ENCODE assay signal across 29 cellular contexts in the genomic region with DNA sequence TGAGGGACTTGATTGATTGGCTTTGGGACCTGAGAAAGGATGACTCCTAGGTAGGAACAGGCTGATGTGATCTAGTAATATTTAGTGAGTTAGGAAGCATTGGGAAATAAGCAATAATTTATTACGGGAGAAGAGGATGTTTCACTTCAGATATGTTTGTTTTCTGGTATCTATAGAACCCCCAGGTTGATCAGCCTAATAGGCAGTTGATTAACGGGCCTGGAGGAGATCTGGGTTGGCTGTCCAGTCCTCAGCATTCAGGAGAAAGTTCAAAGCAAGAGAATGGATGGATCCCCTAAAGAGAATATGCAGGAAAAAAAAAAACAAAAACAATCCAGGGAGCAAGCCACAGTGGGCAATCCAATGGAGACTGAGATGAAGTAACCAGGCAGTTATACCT.
"Had no signal": no experiment of that assay in that cellular context is flagged by ENCODE, and none has a peak within 500 bp of the region (broad histone marks: within the 10 kb centered on the region; RNA-seq: fewer than 3 reads in every experiment).

No MANE protein-coding gene starts in this region.

- H3K27ac ChIP-seq: colonic mucosa, coronary artery, dorsolateral prefrontal cortex, epithelial cell of prostate, esophagus muscularis mucosa, esophagus squamous epithelium, foreskin keratinocyte, gastrocnemius medialis, gastroesophageal sphincter, heart left ventricle, heart right ventricle had no signal

- H3K4me1 ChIP-seq: colonic mucosa, esophagus muscularis mucosa, esophagus squamous epithelium, foreskin keratinocyte, gastrocnemius medialis, gastroesophageal sphincter, heart left ventricle, heart right ventricle had no signal

- H3K36me3 ChIP-seq: colonic mucosa, esophagus muscularis mucosa, esophagus squamous epithelium, gastrocnemius medialis, gastroesophageal sphincter, heart left ventricle, heart right ventricle had no signal

- H3K27ac Mint-ChIP-seq: dendritic cell treated with granulocyte-macrophage colony-stimulating factor and Interleukin-4, amounts not matched to agents 40 ng/mL and 50 ng/mL, for 4 days; effector memory CD8-positive, alpha-beta T cell; endodermal cell had no signal

- H3K27me3 ChIP-seq: colonic mucosa, gastrocnemius medialis had no signal

- FAIRE-seq: colon, endometrium, endothelial cell of umbilical vein, frontal cortex had no signal

- H3K4me1 Mint-ChIP-seq: endodermal cell had no signal

- H3K9me3 Mint-ChIP-seq: dendritic cell treated with granulocyte-macrophage colony-stimulating factor and Interleukin-4, amounts not matched to agents 40 ng/mL and 50 ng/mL, for 4 days; effector memory CD8-positive, alpha-beta T cell; endodermal cell had no signal

- DNase-seq: colonic mucosa; cortex of kidney; dermis blood vessel endothelial cell; dorsolateral prefrontal cortex; effector CD4-positive, alpha-beta T cell; effector CD8-positive, alpha-beta T cell; effector memory CD4-positive, alpha-beta T cell; effector memory CD8-positive, alpha-beta T cell; endodermal cell; erythroblast; esophagus squamous epithelium; foreskin fibroblast; foreskin keratinocyte; foreskin melanocyte; gastrocnemius medialis; glutamatergic neuron; head of caudate nucleus; heart left ventricle; heart right ventricle had no signal

- H3K4me3 Mint-ChIP-seq: dendritic cell treated with granulocyte-macrophage colony-stimulating factor and Interleukin-4, amounts not matched to agents 40 ng/mL and 50 ng/mL, for 4 days; effector memory CD8-positive, alpha-beta T cell; endodermal cell had no signal

- H3K9me3 ChIP-seq: colonic mucosa, esophagus muscularis mucosa, esophagus squamous epithelium, gastrocnemius medialis, gastroesophageal sphincter, heart left ventricle, heart right ventricle had no signal

- H3K4me3 ChIP-seq: colonic mucosa, coronary artery, dorsolateral prefrontal cortex, esophagus muscularis mucosa, esophagus squamous epithelium, gastrocnemius medialis, gastroesophageal sphincter, heart left ventricle, heart right ventricle had no signal

- ATAC-seq: effector memory CD8-positive, alpha-beta T cell; esophagus mucosa; foreskin keratinocyte; gastrocnemius medialis; gastroesophageal sphincter; heart left ventricle; heart right ventricle had no signal
